In genomic region chr5:163696270-163696887, GRCh38 we compare ENCODE assay signal across 8 cellular contexts.
DNase-seq lines count a peak whose midpoint lies in the region; ATAC-seq and TF ChIP-seq lines count a peak whose summit lies in the region.

No MANE protein-coding gene starts in this region.

- DNase-seq in stimulated activated naive CD8-positive, alpha-beta T cell treated with anti-CD3 and anti-CD28 coated beads, Interleukin-15, amount 100 ng/mL, for 72 hours: peak in 1 of 2 donors; percentile 5
- DNase-seq in stimulated activated naive CD8-positive, alpha-beta T cell treated with anti-CD3 and anti-CD28 coated beads, Interleukin-15, Interleukin-2, amounts not matched to agents 100 U/mL and 50 U/mL, for 24 hours: no peak
- DNase-seq in HEK293T (ENCODE audit: extremely low spot score): peak; percentile 61
- peak; percentile 78 for DNase-seq in SK-MEL-5 (ENCODE audit: low read depth, low spot score)
- DNase-seq in epithelial cell of prostate (ENCODE audit: low read depth, low spot score): peak; percentile 29
- peak; percentile 53 for DNase-seq in myocyte (ENCODE audit: low read depth)
- DNase-seq in activated CD4-positive, alpha-beta T cell treated with anti-CD3 and anti-CD28 coated beads, Interleukin-2, amount 50 U/mL, for 4 hours: no peak

- no peaks in the 10 kb centered on the region for H3K79me2 ChIP-seq in Loucy (ENCODE audit: insufficient read depth, low read length)

- no peaks in the 10 kb centered on the region for H3K9me3 ChIP-seq in Loucy (ENCODE audit: insufficient read depth, low read depth, low read length)

- peaks cover 7% of the 10 kb centered on the region for H3K27me3 Mint-ChIP-seq in stimulated activated naive CD8-positive, alpha-beta T cell treated with anti-CD3 and anti-CD28 coated beads, Interleukin-15, amount 100 ng/mL, for 72 hours

- H3K27me3 ChIP-seq in Loucy (ENCODE audit: insufficient read depth, low read length, poor library complexity, severe bottlenecking): no peaks in the 10 kb centered on the region

- peak; percentile 72 for ATAC-seq in stimulated activated naive CD8-positive, alpha-beta T cell treated with anti-CD3 and anti-CD28 coated beads, Interleukin-15, amount 100 ng/mL, for 72 hours
- no peak for ATAC-seq in stimulated activated naive CD8-positive, alpha-beta T cell treated with anti-CD3 and anti-CD28 coated beads, Interleukin-15, Interleukin-2, amounts not matched to agents 100 U/mL and 50 U/mL, for 24 hours

- no peak overlapping the region for H3K9ac ChIP-seq in Loucy (ENCODE audit: low read depth, low read length, poor library complexity, severe bottlenecking)

- H3K4me3 Mint-ChIP-seq in stimulated activated naive CD8-positive, alpha-beta T cell treated with anti-CD3 and anti-CD28 coated beads, Interleukin-15, amount 100 ng/mL, for 72 hours: no peak overlapping the region

- no peaks in the 10 kb centered on the region for H3K9me3 Mint-ChIP-seq in stimulated activated naive CD8-positive, alpha-beta T cell treated with anti-CD3 and anti-CD28 coated beads, Interleukin-15, amount 100 ng/mL, for 72 hours

- no peak overlapping the region for H3K27ac ChIP-seq in epithelial cell of prostate

- no peaks in the 10 kb centered on the region for H3K9me2 ChIP-seq in Loucy (replicated peaks; ENCODE audit: low read depth, low read length)

- peak; percentile 66 for TF ChIP-seq CTCF in Loucy (conservative IDR thresholded peaks at IDR 0.05; ENCODE audit: low read length)

- H3K4me3 ChIP-seq in Loucy (ENCODE audit: low read length, poor library complexity, severe bottlenecking): no peak overlapping the region

- POLR2A ChIA-PET in HEK293T (lab: Yijun Ruan, JAX): no interaction called here

- no peaks in the 10 kb centered on the region for H3K36me3 ChIP-seq in Loucy (ENCODE audit: insufficient read depth, low read length)

- H3K4me1 Mint-ChIP-seq in stimulated activated naive CD8-positive, alpha-beta T cell treated with anti-CD3 and anti-CD28 coated beads, Interleukin-15, amount 100 ng/mL, for 72 hours: no peaks in the 10 kb centered on the region

- no peaks in the 10 kb centered on the region for H3F3A ChIP-seq in Loucy (ENCODE audit: low read depth)

- no peaks in the 10 kb centered on the region for H3K4me1 ChIP-seq in Loucy (ENCODE audit: insufficient read depth, low read length, poor library complexity, severe bottlenecking)

- in situ Hi-C loops in SK-MEL-5 (cut with HindIII; ENCODE audit: low pct_unique_long_range_greater_than_20kb, low sequenced_read_pairs): no loop called here

- H3K27ac Mint-ChIP-seq in stimulated activated naive CD8-positive, alpha-beta T cell treated with anti-CD3 and anti-CD28 coated beads, Interleukin-15, amount 100 ng/mL, for 72 hours: no peak overlapping the region

- no peaks in the 10 kb centered on the region for H4K20me1 ChIP-seq in Loucy (ENCODE audit: insufficient read depth, low read length, poor library complexity, severe bottlenecking)

- H3K4me2 ChIP-seq in Loucy (ENCODE audit: low read depth, low read length, poor library complexity, severe bottlenecking): no peak overlapping the region

- CTCF ChIA-PET in HEK293T (lab: Yijun Ruan, JAX): interaction anchor here (1.6 kb wide), 1 partner anchor 808 kb away, joined by 3 read pairs; no protein-coding TSS in a partner anchor

- H2AFZ ChIP-seq in Loucy (ENCODE audit: low read length): no peak overlapping the region

TF ChIP-seq in HEK293T, 16 proteins besides CTCF, POLR2A, EP300 and RAD21:
- TF ChIP-seq SUZ12 (IDR thresholded peaks at IDR 0.05) (no peak), FOXK2 (IDR thresholded peaks at IDR 0.05) (no peak), CTBP1 (IDR thresholded peaks at IDR 0.05; ENCODE audit: borderline replicate concordance) (no peak), FOXM1 (IDR thresholded peaks at IDR 0.05; ENCODE audit: borderline replicate concordance) (no peak), ELF4 (IDR thresholded peaks at IDR 0.05) (no peak), ARNT (IDR thresholded peaks at IDR 0.05) (no peak), ZNF384 (IDR thresholded peaks at IDR 0.05) (no peak), NFRKB (IDR thresholded peaks at IDR 0.05) (no peak), SP1 (IDR thresholded peaks at IDR 0.05) (no peak), HDGF (IDR thresholded peaks at IDR 0.05; ENCODE audit: borderline replicate concordance) (no peak), FOXA1 (IDR thresholded peaks at IDR 0.05) (no peak), LEF1 (IDR thresholded peaks at IDR 0.05; ENCODE audit: borderline replicate concordance) (no peak), TARDBP (IDR thresholded peaks at IDR 0.05) (no peak), PKNOX1 (IDR thresholded peaks at IDR 0.05) (no peak), L3MBTL2 (conservative IDR thresholded peaks at IDR 0.05) (no peak), BHLHE40 (IDR thresholded peaks at IDR 0.05; ENCODE audit: borderline replicate concordance) (no peak)

Comparison
In these comparisons a context has a peak if more than half of its experiments do, and no peak if none do; other contexts are left out.
1. DNase-seq: peak in HEK293T (single experiment), SK-MEL-5 (single experiment), epithelial cell of prostate (single experiment) and myocyte (single experiment); none in stimulated activated naive CD8-positive, alpha-beta T cell treated with anti-CD3 and anti-CD28 coated beads, Interleukin-15, Interleukin-2, amounts not matched to agents 100 U/mL and 50 U/mL, for 24 hours (single experiment) and activated CD4-positive, alpha-beta T cell treated with anti-CD3 and anti-CD28 coated beads, Interleukin-2, amount 50 U/mL, for 4 hours (0 of 2).